17 cellular contexts compared by ENCODE assay signal in the genomic region with DNA sequence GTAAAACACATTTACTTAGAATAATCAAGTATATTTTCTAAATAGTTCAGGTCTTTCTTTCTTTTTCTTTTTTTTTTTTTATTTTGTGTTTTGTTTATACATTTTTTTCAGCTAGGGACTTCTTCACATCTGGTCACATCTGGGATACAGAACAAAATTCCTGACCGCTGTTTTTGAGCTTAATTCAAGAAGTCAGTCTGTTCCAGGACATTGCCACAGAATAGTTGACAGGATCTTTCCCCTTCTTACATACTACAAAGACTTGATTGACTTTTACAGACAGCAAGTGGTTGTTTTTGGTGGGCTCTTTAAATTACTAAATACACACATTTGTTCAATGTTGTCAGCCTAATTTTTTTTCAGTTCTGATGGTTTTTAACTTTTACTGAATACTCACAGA. TPM values are rescaled to one million over a fixed set of nuclear protein-coding genes. Genes with fewer than 3 reads are reported as not detected.
DNase-seq lines count a peak whose midpoint lies in the region; ATAC-seq and TF ChIP-seq lines count a peak whose summit lies in the region.
"Had no signal": no experiment of that assay in that cellular context is flagged by ENCODE, and none has a peak within 500 bp of the region (broad histone marks: within the 10 kb centered on the region; RNA-seq: fewer than 3 reads in every experiment).

No MANE protein-coding gene starts in this region.

- DNase-seq in IMR-90 (no peak), fibroblast of villous mesenchyme (ENCODE audit: low read depth) (peak; percentile 27), hepatocyte (ENCODE audit: low spot score) (no peak), vagina (ENCODE audit: extremely low spot score in 2 of 2) (no peak), NOMO-1 treated with dmso at 0.1 percent for 144 hours (lab: John Stamatoyannopoulos, UW; ENCODE audit: unreplicated experiment) (no peak), NCI-H2171 treated with DMSO at 0.1 percent for 48 hours (lab: John Stamatoyannopoulos, UW) (no peak), osteocyte (ENCODE audit: extremely low spot score, unreplicated experiment) (no peak)
- DNase-seq: CD8-positive, alpha-beta T cell; KG1; NCI-H1105 treated with DMSO at 0.1 percent for 48 hours; NCI-H1694; NCI-H2107; NCI-H226; NCI-H524 treated with DMSO at 0.1 percent for 48 hours had no signal

- dilution Hi-C loops in IMR-90 (cut with HindIII; ENCODE audit: low sequenced_read_pairs, unreplicated experiment) = no loop called here

- no peak overlapping the region; the same call in 1 of the 2 replicates for H2AK5ac ChIP-seq in IMR-90 (ENCODE audit: low read depth, low read length)

- H3K9ac ChIP-seq in IMR-90 (ENCODE audit: low read depth, low read length) = no peak overlapping the region
- H3K9ac ChIP-seq: BLaER1 treated with 17β-estradiol and CSF1 and Interleukin-3, amounts not matched to agents 10 nM and 100 nM had no signal

- H3K4ac ChIP-seq in IMR-90 (ENCODE audit: low read depth, low read length) = peak overlapping the region; percentile 79

- H2BK120ac ChIP-seq in IMR-90 (ENCODE audit: low read depth, low read length) = peak overlapping the region; percentile 83

- H4K20me1 ChIP-seq in IMR-90 (ENCODE audit: insufficient read depth, low read length) = no peaks in the 10 kb centered on the region
- no peaks in the 10 kb centered on the region for H4K20me1 ChIP-seq in hepatocyte (ENCODE audit: insufficient read depth, poor library complexity, severe bottlenecking)
- H4K20me1 ChIP-seq: BLaER1 treated with 17β-estradiol and CSF1 and Interleukin-3, amounts not matched to agents 10 nM and 100 nM had no signal

- intact Hi-C loops in IMR-90 (cut with micrococcal nuclease) = no loop called here
- intact Hi-C loops in vagina (cut with DNase I) = no loop called here

- peak overlapping the region; percentile 94 for H2BK20ac ChIP-seq in IMR-90 (ENCODE audit: low read depth, low read length)

- H2AK9ac ChIP-seq in IMR-90 (replicated peaks; ENCODE audit: low read depth, low read length, poor library complexity) = no peak overlapping the region

- peaks cover 2% of the 10 kb centered on the region; the same call in 1 of the 2 replicates for H3K9me1 ChIP-seq in IMR-90 (ENCODE audit: insufficient read depth, low read length)

- no peak for TF ChIP-seq RAD21 in IMR-90 (IDR thresholded peaks at IDR 0.05; ENCODE audit: low read length)

- peak overlapping the region; percentile 31 to 59; a peak in 1 of 4 replicates for H4K8ac ChIP-seq in IMR-90 (ENCODE audit: low read depth in 2 of 2, low read length in 2 of 2)

- no peak overlapping the region for H3K27ac Mint-ChIP-seq in osteocyte (ENCODE audit: unreplicated experiment)
- H3K27ac Mint-ChIP-seq: CD8-positive, alpha-beta T cell had no signal

- H3K9me2 ChIP-seq in hepatocyte (replicated peaks; ENCODE audit: insufficient read depth) = no peaks in the 10 kb centered on the region

- H3K27ac ChIP-seq in IMR-90 (ENCODE audit: insufficient read depth, low read length) (peak overlapping the region; percentile 79; the same call in 1 of the 2 replicates), hepatocyte (peak overlapping the region; percentile 18), vagina (peak overlapping the region; percentile 49)
- H3K27ac ChIP-seq: BLaER1 treated with 17β-estradiol and CSF1 and Interleukin-3, amounts not matched to agents 10 nM and 100 nM had no signal

- H4K91ac ChIP-seq in IMR-90 (ENCODE audit: insufficient read depth, low read depth, low read length) = peak overlapping the region; percentile 82; the same call in 1 of the 2 replicates

- no peaks in the 10 kb centered on the region for H3K79me2 ChIP-seq in hepatocyte

- H3K36me3 ChIP-seq in IMR-90 (ENCODE audit: control insufficient read depth, insufficient read depth, low read length) (no peaks in the 10 kb centered on the region), hepatocyte (replicated peaks; ENCODE audit: insufficient read depth, low read depth) (no peaks in the 10 kb centered on the region), vagina (no peaks in the 10 kb centered on the region)
- H3K36me3 ChIP-seq: BLaER1 treated with 17β-estradiol and CSF1 and Interleukin-3, amounts not matched to agents 10 nM and 100 nM had no signal

- H2AFZ ChIP-seq in IMR-90 (replicated peaks; ENCODE audit: low read length, poor library complexity) = no peak overlapping the region
- H2AFZ ChIP-seq in hepatocyte = no peak overlapping the region

- POLR2A ChIA-PET in IMR-90 (lab: Charles Lee; ENCODE audit: unreplicated experiment) = no interaction called here

- no peak for ATAC-seq in IMR-90 (ENCODE audit: low read depth)
- ATAC-seq: CD8-positive, alpha-beta T cell; HepG2; Panc1 had no signal

- H3K4me1 Mint-ChIP-seq in osteocyte (ENCODE audit: unreplicated experiment) = peaks cover 26% of the 10 kb centered on the region

- H3K4me2 ChIP-seq in IMR-90 (ENCODE audit: low read depth, low read length) = no peak overlapping the region
- H3K4me2 ChIP-seq in hepatocyte = no peak overlapping the region
- H3K4me2 ChIP-seq: BLaER1 treated with 17β-estradiol and CSF1 and Interleukin-3, amounts not matched to agents 10 nM and 100 nM had no signal

- H3K79me1 ChIP-seq in IMR-90 (ENCODE audit: low read depth in 1 of 2, low read length in 2 of 2) = 0 out of 4 replicates have a peak, but pooled peaks cover 0 to 3% of the 10 kb centered on the region in 2 experiments

- peak overlapping the region; percentile 56 for H3K14ac ChIP-seq in IMR-90 (replicated peaks; ENCODE audit: low read depth, low read length)

- 0 out of 2 replicates have a peak overlapping the region, but pooled peaks have one; percentile 69 for H3K23ac ChIP-seq in IMR-90 (ENCODE audit: low read depth, low read length)

- peaks cover 8% of the 10 kb centered on the region; the same call in 1 of the 2 replicates for H3K4me1 ChIP-seq in IMR-90 (ENCODE audit: control insufficient read depth, insufficient read depth, low read length)
- H3K4me1 ChIP-seq in hepatocyte (ENCODE audit: insufficient read depth) = no peaks in the 10 kb centered on the region
- H3K4me1 ChIP-seq in vagina = no peaks in the 10 kb centered on the region

- CTCF ChIA-PET in IMR-90 (lab: Yijun Ruan, JAX) = interaction anchor here (0.6 to 1.0 kb wide), 2 partner anchors 9 to 13 kb away, joined by 3 to 7 read pairs; no protein-coding TSS in a partner anchor

- no peaks in the 10 kb centered on the region for H3K36me3 Mint-ChIP-seq in osteocyte (ENCODE audit: unreplicated experiment)
- H3K36me3 Mint-ChIP-seq: CD8-positive, alpha-beta T cell had no signal

- H3K9me3 ChIP-seq in IMR-90 (ENCODE audit: control insufficient read depth, insufficient read depth, low read length) (no peaks in the 10 kb centered on the region), hepatocyte (ENCODE audit: low read depth) (no peaks in the 10 kb centered on the region), vagina (no peaks in the 10 kb centered on the region)
- H3K9me3 ChIP-seq: BLaER1 treated with 17β-estradiol and CSF1 and Interleukin-3, amounts not matched to agents 10 nM and 100 nM had no signal

- in situ Hi-C loops in IMR-90 (cut with MboI; ENCODE audit: low sequenced_read_pairs) = no loop called here

- H2BK15ac ChIP-seq in IMR-90 (ENCODE audit: low read depth, low read length) = peak overlapping the region; percentile 87; the same call in 2 of the 3 replicates

- no TSS peak for BruUV-seq in IMR-90 (replicated peaks; lab: Mats Ljungman, UMichigan)

- no peak overlapping the region for H3K4me3 ChIP-seq in IMR-90 (ENCODE audit: insufficient read depth, low read depth, low read length)
- no peak overlapping the region for H3K4me3 ChIP-seq in fibroblast of villous mesenchyme (ENCODE audit: low read depth, low read length)
- no peak overlapping the region for H3K4me3 ChIP-seq in hepatocyte
- no peak overlapping the region for H3K4me3 ChIP-seq in vagina
- H3K4me3 ChIP-seq: BLaER1 treated with 17β-estradiol and CSF1 and Interleukin-3, amounts not matched to agents 10 nM and 100 nM had no signal

- no peak overlapping the region for H3K4me3 Mint-ChIP-seq in osteocyte (ENCODE audit: unreplicated experiment)
- H3K4me3 Mint-ChIP-seq: CD8-positive, alpha-beta T cell had no signal

- no peak overlapping the region for H3K56ac ChIP-seq in IMR-90 (ENCODE audit: extremely low read depth, insufficient read depth, low read length)

- no peak for TF ChIP-seq CTCF in IMR-90 (conservative IDR thresholded peaks at IDR 0.05; ENCODE audit: low read depth, low read length)
- no peak for TF ChIP-seq CTCF in fibroblast of villous mesenchyme (IDR thresholded peaks at IDR 0.05; ENCODE audit: insufficient read depth, low read depth, low read length)
- TF ChIP-seq CTCF in hepatocyte (IDR thresholded peaks at IDR 0.05; ENCODE audit: poor library complexity) = no peak
- TF ChIP-seq CTCF in vagina (IDR thresholded peaks at IDR 0.05) = no peak
- TF ChIP-seq CTCF in osteocyte (IDR thresholded peaks at IDR 0.05) = no peak

- no peaks in the 10 kb centered on the region for H3K9me3 Mint-ChIP-seq in osteocyte (ENCODE audit: unreplicated experiment)
- H3K9me3 Mint-ChIP-seq: CD8-positive, alpha-beta T cell had no signal

- no peak for TF ChIP-seq POLR2A in IMR-90 (IDR thresholded peaks at IDR 0.05; ENCODE audit: low read depth, low read length)
- TF ChIP-seq POLR2A in vagina (IDR thresholded peaks at IDR 0.05) = no peak

- peak overlapping the region; percentile 54 for H2BK5ac ChIP-seq in IMR-90 (ENCODE audit: low read depth, low read length, poor library complexity, severe bottlenecking)

- peak overlapping the region; percentile 51; the same call in 1 of the 2 replicates for H3K18ac ChIP-seq in IMR-90 (ENCODE audit: low read depth, low read length)

- peak overlapping the region; percentile 24; the same call in 1 of the 2 replicates for H4K5ac ChIP-seq in IMR-90 (ENCODE audit: low read depth, low read length)

- no CpG with 5 or more reads among the region's 1 CpG for WGBS in IMR-90 (ENCODE audit: extremely low coverage in 2 of 2, insufficient read length in 1 of 2), 2 experiments
- WGBS in hepatocyte (ENCODE audit: low lambda C conversion rate, missing lambda C conversion rate) = 78% methylated on average over 1 of the region's 1 CpG

- no peaks in the 10 kb centered on the region for H3K27me3 Mint-ChIP-seq in osteocyte (ENCODE audit: unreplicated experiment)

- H3K27me3 ChIP-seq in IMR-90 (ENCODE audit: control insufficient read depth, insufficient read depth, low read length) = no peaks in the 10 kb centered on the region
- H3K27me3 ChIP-seq in hepatocyte = no peaks in the 10 kb centered on the region
- no peaks in the 10 kb centered on the region for H3K27me3 ChIP-seq in vagina
- H3K27me3 ChIP-seq: BLaER1 treated with 17β-estradiol and CSF1 and Interleukin-3, amounts not matched to agents 10 nM and 100 nM had no signal

TF ChIP-seq in IMR-90, 13 proteins besides CTCF, POLR2A, EP300 and RAD21 (continues in another document):
- TF ChIP-seq MAZ (IDR thresholded peaks at IDR 0.05; ENCODE audit: borderline replicate concordance, low read depth, low read length) (no peak), CHD1 (IDR thresholded peaks at IDR 0.05; ENCODE audit: low read depth, low read length) (no peak)

RNA-seq across cellular contexts. Expression of a gene that starts 41.8 kb away (rescaled TPM):
- 223 and 241 TPM in 2 replicates for total RNA-seq in IMR-90 (2012; rRNA removed)
- polyA plus RNA-seq in IMR-90 (2012; rRNA removed) = 792 and 965 TPM in 2 replicates
- polyA plus RNA-seq in IMR-90 (2012; cell fraction: cytosol; rRNA removed) = 379 and 539 TPM in 2 replicates
- 63.3 and 526 TPM in 2 replicates for polyA plus RNA-seq in IMR-90 (2012; cell fraction: nucleus; rRNA removed; ENCODE audit: low replicate concordance)
- 125 and 258 TPM in 2 replicates for total RNA-seq in fibroblast of villous mesenchyme
- 1,789 and 1,996 TPM in 2 replicates for total RNA-seq in hepatocyte
- 2,382 and 2,576 TPM in 2 replicates for polyA plus RNA-seq in hepatocyte
- total RNA-seq in vagina = 1,553 TPM
- 2,230 and 2,247 TPM in 2 replicates for total RNA-seq in osteocyte
- total RNA-seq: CD8-positive, alpha-beta T cell; HepG2 had no signal
- polyA plus RNA-seq: HepG2 had no signal

Comparison
In these comparisons a context has a peak if more than half of its experiments do, and no peak if none do; other contexts are left out.
1. H3K27ac ChIP-seq: peak in every context shown above with its lines; median percentile 79 in IMR-90; 49 in vagina; 18 in hepatocyte.